ENCODE assay signal across 11 cellular contexts in the genomic region with DNA sequence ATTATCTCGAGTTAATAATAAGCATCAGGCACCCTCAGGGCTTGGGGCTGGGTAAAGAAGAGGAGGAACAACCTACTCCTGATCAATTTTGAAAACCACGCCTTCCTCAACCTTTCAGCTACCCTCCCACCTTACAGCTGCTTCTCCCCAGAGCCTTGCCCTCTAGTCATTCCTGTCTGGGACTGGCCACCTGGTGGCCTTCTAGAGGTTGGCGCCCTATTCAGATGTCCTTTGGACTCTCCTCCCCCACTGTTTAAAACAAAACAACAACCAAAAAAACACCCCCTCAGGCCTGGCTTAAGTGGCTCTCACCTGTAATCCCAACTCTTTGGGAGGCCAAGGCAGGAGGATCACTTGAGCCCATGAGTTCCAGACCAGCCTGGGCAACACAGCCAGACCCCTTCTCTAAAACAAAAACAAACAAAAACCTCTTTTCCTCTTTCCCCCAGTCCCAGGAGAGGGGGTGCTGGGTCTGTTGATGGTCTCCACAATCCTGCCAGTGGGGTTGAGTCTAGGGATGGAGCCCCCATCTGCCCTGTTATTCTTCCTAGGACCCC.
DNase-seq lines count a peak whose midpoint lies in the region; ATAC-seq and TF ChIP-seq lines count a peak whose summit lies in the region.
"Had no signal": no experiment of that assay in that cellular context is flagged by ENCODE, and none has a peak within 500 bp of the region (broad histone marks: within the 10 kb centered on the region; RNA-seq: fewer than 3 reads in every experiment).

No MANE protein-coding gene starts in this region.

- WGBS in IMR-90 (ENCODE audit: extremely low coverage in 2 of 2, insufficient read length in 1 of 2), 2 experiments: no CpG with 5 or more reads among the region's 3 CpGs
- WGBS in smooth muscle cell (ENCODE audit: low lambda C conversion rate): 95% methylated on average over 3 of the region's 3 CpGs

- H2AK5ac ChIP-seq in IMR-90 (ENCODE audit: low read depth, low read length): no peak overlapping the region

- no peak overlapping the region for H3K9ac ChIP-seq in IMR-90 (ENCODE audit: low read depth, low read length)
- H3K9ac ChIP-seq in smooth muscle cell (ENCODE audit: low read depth): no peak overlapping the region

- H3K4me3 ChIP-seq in IMR-90 (ENCODE audit: insufficient read depth, low read depth, low read length) (no peak overlapping the region), smooth muscle cell (no peak overlapping the region)
- H3K4me3 ChIP-seq: psoas muscle had no signal

- H2AK9ac ChIP-seq in IMR-90 (replicated peaks; ENCODE audit: low read depth, low read length, poor library complexity): no peak overlapping the region

- no peaks in the 10 kb centered on the region for H3K9me3 Mint-ChIP-seq in activated CD4-positive, alpha-beta T cell treated with anti-CD3 and anti-CD28 coated beads for 36 hours (ENCODE audit: low read depth)
- H3K9me3 Mint-ChIP-seq in chondrocyte (ENCODE audit: low read depth): no peaks in the 10 kb centered on the region
- H3K9me3 Mint-ChIP-seq: CD4-positive, alpha-beta memory T cell had no signal

- H3K27me3 ChIP-seq in IMR-90 (ENCODE audit: control insufficient read depth, insufficient read depth, low read length): peaks cover 2% of the 10 kb centered on the region; the same call in 1 of the 2 replicates
- H3K27me3 ChIP-seq in smooth muscle cell (ENCODE audit: low read depth): no peaks in the 10 kb centered on the region

- no peak overlapping the region for H2BK20ac ChIP-seq in IMR-90 (ENCODE audit: low read depth, low read length)

- no peak overlapping the region for H4K8ac ChIP-seq in IMR-90 (ENCODE audit: low read depth in 2 of 2, low read length in 2 of 2)

- no peaks in the 10 kb centered on the region for H3K79me1 ChIP-seq in IMR-90 (ENCODE audit: low read depth in 1 of 2, low read length in 2 of 2)

- H3K23ac ChIP-seq in IMR-90 (ENCODE audit: low read depth, low read length): no peak overlapping the region

- H2BK120ac ChIP-seq in IMR-90 (ENCODE audit: low read depth, low read length): no peak overlapping the region

- no peak overlapping the region for H2BK5ac ChIP-seq in IMR-90 (ENCODE audit: low read depth, low read length, poor library complexity, severe bottlenecking)

- intact Hi-C loops in activated CD4-positive, alpha-beta T cell treated with anti-CD3 and anti-CD28 coated beads for 36 hours (cut with DNase I, micrococcal nuclease): loop anchor here in 1 of 2 experiments (1.0 kb wide), 1 partner anchor 28 kb away; no protein-coding TSS in a partner anchor
- intact Hi-C loops in IMR-90 (cut with micrococcal nuclease): no loop called here

- no peaks in the 10 kb centered on the region for H3K36me3 Mint-ChIP-seq in activated CD4-positive, alpha-beta T cell treated with anti-CD3 and anti-CD28 coated beads for 36 hours (ENCODE audit: low read depth)
- H3K36me3 Mint-ChIP-seq in chondrocyte (ENCODE audit: low read depth): peaks cover 2% of the 10 kb centered on the region
- H3K36me3 Mint-ChIP-seq: CD4-positive, alpha-beta memory T cell had no signal

- H3K4ac ChIP-seq in IMR-90 (ENCODE audit: low read depth, low read length): no peak overlapping the region

- H3K27ac ChIP-seq in IMR-90 (ENCODE audit: insufficient read depth, low read length) (no peak overlapping the region), smooth muscle cell (ENCODE audit: low read depth) (no peak overlapping the region)
- H3K27ac ChIP-seq: psoas muscle had no signal

- H3F3A ChIP-seq in smooth muscle cell (ENCODE audit: low read depth): no peaks in the 10 kb centered on the region

- no peak overlapping the region for H3K27ac Mint-ChIP-seq in activated CD4-positive, alpha-beta T cell treated with anti-CD3 and anti-CD28 coated beads for 36 hours
- no peak overlapping the region for H3K27ac Mint-ChIP-seq in chondrocyte (ENCODE audit: unreplicated experiment)

- H3K14ac ChIP-seq in IMR-90 (replicated peaks; ENCODE audit: low read depth, low read length): no peak overlapping the region

- H3K56ac ChIP-seq in IMR-90 (ENCODE audit: extremely low read depth, insufficient read depth, low read length): no peak overlapping the region

- no peak overlapping the region for H4K5ac ChIP-seq in IMR-90 (ENCODE audit: low read depth, low read length)

- no peak overlapping the region for H2BK15ac ChIP-seq in IMR-90 (ENCODE audit: low read depth, low read length)

- peaks cover 2% of the 10 kb centered on the region for H3K27me3 Mint-ChIP-seq in activated CD4-positive, alpha-beta T cell treated with anti-CD3 and anti-CD28 coated beads for 36 hours
- H3K27me3 Mint-ChIP-seq in chondrocyte (ENCODE audit: low read depth): no peaks in the 10 kb centered on the region

- H3K4me1 Mint-ChIP-seq in activated CD4-positive, alpha-beta T cell treated with anti-CD3 and anti-CD28 coated beads for 36 hours: peaks cover 16% of the 10 kb centered on the region
- no peaks in the 10 kb centered on the region for H3K4me1 Mint-ChIP-seq in chondrocyte (ENCODE audit: low read depth)

- DNase-seq in activated CD4-positive, alpha-beta T cell treated with anti-CD3 and anti-CD28 coated beads for 36 hours: peak; percentile 40
- DNase-seq in activated CD4-positive, alpha-beta T cell treated with anti-CD3 and anti-CD28 coated beads for 4 hours: no peak
- DNase-seq in IMR-90 (no peak), chondrocyte (ENCODE audit: low spot score) (no peak), smooth muscle cell (lab: John Stamatoyannopoulos, UW; ENCODE audit: unreplicated experiment) (no peak), NCI-H128 (lab: John Stamatoyannopoulos, UW; ENCODE audit: unreplicated experiment) (no peak), NCI-H1105 treated with DMSO at 0.1 percent for 48 hours (lab: John Stamatoyannopoulos, UW) (no peak), EL (no peak)
- DNase-seq: CD4-positive, alpha-beta memory T cell; foreskin melanocyte; psoas muscle had no signal

- peak; percentile 70 for ATAC-seq in activated CD4-positive, alpha-beta T cell treated with anti-CD3 and anti-CD28 coated beads for 36 hours
- ATAC-seq in IMR-90 (ENCODE audit: low read depth): no peak
- ATAC-seq: psoas muscle had no signal

- no peak overlapping the region for H3K4me2 ChIP-seq in IMR-90 (ENCODE audit: low read depth, low read length)
- H3K4me2 ChIP-seq in smooth muscle cell: no peak overlapping the region

- no peak overlapping the region for H3K18ac ChIP-seq in IMR-90 (ENCODE audit: low read depth, low read length)

- no peak overlapping the region for H4K91ac ChIP-seq in IMR-90 (ENCODE audit: insufficient read depth, low read depth, low read length)

- CTCF ChIA-PET in activated CD4-positive, alpha-beta T cell treated with anti-CD3 and anti-CD28 coated beads for 36 hours (lab: Charles Lee): interaction anchor here (0.6 to 1.0 kb wide), 4 partner anchors 15 to 182 kb away, joined by 3 read pairs; no protein-coding TSS in a partner anchor
- CTCF ChIA-PET in IMR-90 (lab: Yijun Ruan, JAX): no interaction called here

- H3K9me1 ChIP-seq in IMR-90 (ENCODE audit: insufficient read depth, low read length): no peaks in the 10 kb centered on the region

- BruUV-seq in IMR-90 (replicated peaks; lab: Mats Ljungman, UMichigan): no TSS peak

- H3K4me1 ChIP-seq in IMR-90 (ENCODE audit: control insufficient read depth, insufficient read depth, low read length) (no peaks in the 10 kb centered on the region), smooth muscle cell (ENCODE audit: low read depth) (no peaks in the 10 kb centered on the region)

- no peak for TF ChIP-seq POLR2A in IMR-90 (IDR thresholded peaks at IDR 0.05; ENCODE audit: low read depth, low read length)

- H3K79me2 ChIP-seq in smooth muscle cell (ENCODE audit: low read depth): no peaks in the 10 kb centered on the region

- in situ Hi-C loops in IMR-90 (cut with MboI; ENCODE audit: low sequenced_read_pairs): no loop called here

- dilution Hi-C loops in IMR-90 (cut with HindIII; ENCODE audit: low sequenced_read_pairs, unreplicated experiment): no loop called here

- H4K20me1 ChIP-seq in IMR-90 (ENCODE audit: insufficient read depth, low read length) (no peaks in the 10 kb centered on the region; the same call in 1 of the 2 replicates), smooth muscle cell (ENCODE audit: low read depth) (no peaks in the 10 kb centered on the region)

- no peak overlapping the region for H2AFZ ChIP-seq in IMR-90 (replicated peaks; ENCODE audit: low read length, poor library complexity)
- no peak overlapping the region for H2AFZ ChIP-seq in smooth muscle cell (ENCODE audit: low read depth)

- POLR2A ChIA-PET in activated CD4-positive, alpha-beta T cell treated with anti-CD3 and anti-CD28 coated beads for 36 hours (lab: Charles Lee): no interaction called here
- POLR2A ChIA-PET in IMR-90 (lab: Charles Lee; ENCODE audit: unreplicated experiment): no interaction called here

- no peak overlapping the region for H3K4me3 Mint-ChIP-seq in activated CD4-positive, alpha-beta T cell treated with anti-CD3 and anti-CD28 coated beads for 36 hours
- no peak overlapping the region for H3K4me3 Mint-ChIP-seq in chondrocyte (ENCODE audit: unreplicated experiment)
- H3K4me3 Mint-ChIP-seq: CD4-positive, alpha-beta memory T cell had no signal

- H3K9me3 ChIP-seq in IMR-90 (ENCODE audit: control insufficient read depth, insufficient read depth, low read length): no peaks in the 10 kb centered on the region
- no peaks in the 10 kb centered on the region for H3K9me3 ChIP-seq in smooth muscle cell (replicated peaks; ENCODE audit: low read depth)
- H3K9me3 ChIP-seq: psoas muscle had no signal

- no peak for TF ChIP-seq RAD21 in IMR-90 (IDR thresholded peaks at IDR 0.05; ENCODE audit: low read length)

- TF ChIP-seq CTCF in IMR-90 (conservative IDR thresholded peaks at IDR 0.05; ENCODE audit: low read depth, low read length): 0 out of 2 replicates have a peak, but pooled peaks have one; percentile 15
- peak; percentile 43 for TF ChIP-seq CTCF in chondrocyte (IDR thresholded peaks at IDR 0.05)
- TF ChIP-seq CTCF in smooth muscle cell (IDR thresholded peaks at IDR 0.05; ENCODE audit: borderline replicate concordance, insufficient read depth, poor library complexity, severe bottlenecking): peak; percentile 40

- H3K36me3 ChIP-seq in IMR-90 (ENCODE audit: control insufficient read depth, insufficient read depth, low read length) (no peaks in the 10 kb centered on the region), smooth muscle cell (ENCODE audit: low read depth) (no peaks in the 10 kb centered on the region)

TF ChIP-seq in IMR-90, 13 proteins besides CTCF, POLR2A, EP300 and RAD21 (continues in another document):
- no peak for TF ChIP-seq NFE2L2 (IDR thresholded peaks at IDR 0.05; ENCODE audit: low read depth, low read length)
- no peak for TF ChIP-seq BHLHE40 (IDR thresholded peaks at IDR 0.05; ENCODE audit: low read depth, low read length)
- no peak for TF ChIP-seq MAZ (IDR thresholded peaks at IDR 0.05; ENCODE audit: borderline replicate concordance, low read depth, low read length)
- no peak for TF ChIP-seq FOS (IDR thresholded peaks at IDR 0.05; ENCODE audit: low read depth, low read length)
- TF ChIP-seq RFX5 (IDR thresholded peaks at IDR 0.05; ENCODE audit: low read depth, low read length): no peak
- TF ChIP-seq MXI1 (IDR thresholded peaks at IDR 0.05; ENCODE audit: borderline replicate concordance, low read depth, low read length): no peak
